In the genomic region with DNA sequence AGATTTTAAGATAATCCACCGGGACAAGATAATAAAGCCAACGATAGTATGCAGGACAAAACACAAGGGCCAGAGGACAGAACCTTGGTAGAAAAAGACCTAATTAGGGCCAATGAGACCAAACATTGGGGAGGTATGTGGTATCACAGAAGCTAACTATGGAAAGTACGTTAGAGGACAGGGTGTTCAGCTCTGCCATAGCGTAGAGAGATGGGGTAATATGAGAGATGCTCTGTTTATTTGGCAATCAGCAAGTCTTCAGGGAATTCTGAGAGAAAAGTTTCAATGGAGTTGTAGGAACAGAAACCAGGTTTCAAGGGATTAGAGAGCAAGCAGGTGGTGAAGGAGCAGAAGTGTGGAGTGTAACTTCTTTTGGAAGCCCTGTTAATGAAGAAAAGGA, we compare ENCODE assay signal across 15 cellular contexts. TPM values are rescaled to one million over a fixed set of nuclear protein-coding genes. Genes with fewer than 3 reads are reported as not detected.
DNase-seq lines count a peak whose midpoint lies in the region; ATAC-seq and TF ChIP-seq lines count a peak whose summit lies in the region.
"Had no signal": no experiment of that assay in that cellular context is flagged by ENCODE, and none has a peak within 500 bp of the region (broad histone marks: within the 10 kb centered on the region; RNA-seq: fewer than 3 reads in every experiment).

No MANE protein-coding gene starts in this region.

- H3K9me3 Mint-ChIP-seq in CD4-positive, CD25-positive, alpha-beta regulatory T cell: peaks cover 0 to 12% (median 1%) of the 10 kb centered on the region in 7 donors
- H3K9me3 Mint-ChIP-seq in chondrocyte (ENCODE audit: low read depth): peaks cover 17% of the 10 kb centered on the region

- DNase-seq in CD4-positive, CD25-positive, alpha-beta regulatory T cell: no peak
- DNase-seq in LHCN-M2 (ENCODE audit: low read depth) (peak; percentile 48), chondrocyte (ENCODE audit: low spot score) (no peak), NCI-H2196 (lab: John Stamatoyannopoulos, UW; ENCODE audit: unreplicated experiment) (no peak), NCI-H526 (lab: John Stamatoyannopoulos, UW) (no peak), head of caudate nucleus (no peak)
- DNase-seq: activated CD4-positive, CD25-positive, alpha-beta regulatory T cell treated with anti-CD3 and anti-CD28 coated beads, Interleukin-2, amount 50 U/mL, for 72 hours; anterior cingulate cortex; effector CD4-positive, alpha-beta T cell; kidney glomerular epithelial cell; NCI-H1105 treated with DMSO at 0.1 percent for 48 hours had no signal

- H3K4me1 ChIP-seq in CD4-positive, CD25-positive, alpha-beta regulatory T cell (ENCODE audit: control insufficient read depth, insufficient read depth, low read length, poor library complexity, severe bottlenecking): peaks cover 25% of the 10 kb centered on the region
- peaks cover 41 to 58% of the 10 kb centered on the region in 2 experiments for H3K4me1 ChIP-seq in neutrophil (ENCODE audit: control insufficient read depth in 1 of 2, insufficient read depth in 1 of 2, low read depth in 1 of 2, low read length in 1 of 2)

- peak overlapping the region in 2 of 4 donors; percentile 21 to 30 for H3K4me3 Mint-ChIP-seq in CD4-positive, CD25-positive, alpha-beta regulatory T cell
- no peak overlapping the region for H3K4me3 Mint-ChIP-seq in chondrocyte (ENCODE audit: unreplicated experiment)

- H3K27me3 ChIP-seq in CD4-positive, CD25-positive, alpha-beta regulatory T cell (ENCODE audit: control insufficient read depth, insufficient read depth, low read length): no peaks in the 10 kb centered on the region
- no peaks in the 10 kb centered on the region for H3K27me3 ChIP-seq in neutrophil

- H3K27me3 Mint-ChIP-seq in CD4-positive, CD25-positive, alpha-beta regulatory T cell: no peaks in the 10 kb centered on the region
- H3K27me3 Mint-ChIP-seq in chondrocyte (ENCODE audit: low read depth): no peaks in the 10 kb centered on the region

- H3K4me1 Mint-ChIP-seq in CD4-positive, CD25-positive, alpha-beta regulatory T cell: peaks cover 34 to 45% (median 39%) of the 10 kb centered on the region in 4 donors
- peaks cover 30% of the 10 kb centered on the region for H3K4me1 Mint-ChIP-seq in chondrocyte (ENCODE audit: low read depth)

- H3K27ac Mint-ChIP-seq in CD4-positive, CD25-positive, alpha-beta regulatory T cell: peak overlapping the region in 2 of 3 donors; percentile 0 to 45
- peak overlapping the region; percentile 1 for H3K27ac Mint-ChIP-seq in chondrocyte (ENCODE audit: unreplicated experiment)

- H3K36me3 Mint-ChIP-seq in CD4-positive, CD25-positive, alpha-beta regulatory T cell: peaks cover 4% of the 10 kb centered on the region
- no peaks in the 10 kb centered on the region for H3K36me3 Mint-ChIP-seq in chondrocyte (ENCODE audit: low read depth)

- no peaks in the 10 kb centered on the region for H3K9me3 ChIP-seq in CD4-positive, CD25-positive, alpha-beta regulatory T cell (ENCODE audit: control insufficient read depth in 2 of 2, low read length in 2 of 2)
- H3K9me3 ChIP-seq in neutrophil: no peaks in the 10 kb centered on the region

- no peak for ATAC-seq in CD4-positive, CD25-positive, alpha-beta regulatory T cell (ENCODE audit: low read depth in 2 of 2)
- no peak for ATAC-seq in HG02642 (IDR thresholded peaks at IDR 0.05; ENCODE audit: poor library complexity, unreplicated experiment)
- ATAC-seq: HCT116 had no signal

- intact Hi-C loops in head of caudate nucleus (cut with DNase I): no loop called here

- no peaks in the 10 kb centered on the region for H3K36me3 ChIP-seq in CD4-positive, CD25-positive, alpha-beta regulatory T cell (ENCODE audit: control insufficient read depth, insufficient read depth, low read length)
- H3K36me3 ChIP-seq in neutrophil: no peaks in the 10 kb centered on the region

- H3K4me3 ChIP-seq in CD4-positive, CD25-positive, alpha-beta regulatory T cell (ENCODE audit: low read depth, low read length): peak overlapping the region; percentile 16
- no peak overlapping the region for H3K4me3 ChIP-seq in neutrophil (ENCODE audit: low read depth in 1 of 2, low read length in 1 of 2)
- H3K4me3 ChIP-seq: SK-N-MC had no signal

- TF ChIP-seq CTCF in chondrocyte (IDR thresholded peaks at IDR 0.05) (no peak), neutrophil (IDR thresholded peaks at IDR 0.05) (no peak)

- peak overlapping the region; percentile 62 for H3K27ac ChIP-seq in CD4-positive, CD25-positive, alpha-beta regulatory T cell (ENCODE audit: insufficient read depth, low read length, poor library complexity, severe bottlenecking)
- H3K27ac ChIP-seq in neutrophil: peak overlapping the region; percentile 70
- H3K27ac ChIP-seq: SK-N-MC had no signal

RNA-seq across cellular contexts. Expression of a gene that starts 23.9 kb away (rescaled TPM):
- 14.3 TPM for total RNA-seq in CD4-positive, CD25-positive, alpha-beta regulatory T cell
- polyA plus RNA-seq in CD4-positive, CD25-positive, alpha-beta regulatory T cell: 1 to 10 TPM in 2 of 4 donors, under 1 TPM in 2; 0.43 to 2.0 (median 1.3) TPM
- total RNA-seq in LHCN-M2 (2014; rRNA removed): 16.1 and 16.7 TPM in 2 replicates
- 2.7 TPM for polyA plus RNA-seq in LHCN-M2 (2012)
- total RNA-seq in chondrocyte: 13.7 to 14.2 TPM (median 13.8 TPM) in 3 replicates
